In genomic region chr19:13098291-13099072, GRCh38 we compare ENCODE assay signal across 8 cellular contexts. TPM values are rescaled to one million over a fixed set of nuclear protein-coding genes. Genes with fewer than 3 reads are reported as not detected.
DNase-seq lines count a peak whose midpoint lies in the region; ATAC-seq and TF ChIP-seq lines count a peak whose summit lies in the region.

No MANE protein-coding gene starts in this region.

- no peak for ATAC-seq in activated CD4-positive, alpha-beta T cell treated with anti-CD3 and anti-CD28 coated beads for 36 hours
- no peak for ATAC-seq in GM21526 (IDR thresholded peaks at IDR 0.05; ENCODE audit: low FRiP score, unreplicated experiment)

- CTCF ChIA-PET in activated CD4-positive, alpha-beta T cell treated with anti-CD3 and anti-CD28 coated beads for 36 hours (lab: Charles Lee) = no interaction called here

- POLR2A ChIA-PET in activated CD4-positive, alpha-beta T cell treated with anti-CD3 and anti-CD28 coated beads for 36 hours (lab: Charles Lee) = no interaction called here

- peaks cover 0 to 9% (median 3%) of the 10 kb centered on the region in 3 donors for H3K36me3 ChIP-seq in skeletal muscle tissue (ENCODE audit: control insufficient read depth in 3 of 3, insufficient read depth in 3 of 3, low read length in 3 of 3)

- H3K4me1 ChIP-seq in skeletal muscle tissue (ENCODE audit: control insufficient read depth in 3 of 3, insufficient read depth in 3 of 3, low read length in 3 of 3) = peaks cover 26 to 34% (median 34%) of the 10 kb centered on the region in 3 donors

- peak overlapping the region; percentile 40 to 52 (median 46) for H3K4me3 ChIP-seq in skeletal muscle tissue (ENCODE audit: low read length in 3 of 3)

- intact Hi-C loops in activated CD4-positive, alpha-beta T cell treated with anti-CD3 and anti-CD28 coated beads for 36 hours (cut with DNase I, micrococcal nuclease) = loop anchor here in 1 of 2 experiments (1.0 to 5.0 kb wide), 4 partner anchors 54 to 264 kb away; partner anchors contain the start of genes KLF1 and RTBDN

- H3K4me3 Mint-ChIP-seq in activated CD4-positive, alpha-beta T cell treated with anti-CD3 and anti-CD28 coated beads for 36 hours = peak overlapping the region; percentile 65
- H3K4me3 Mint-ChIP-seq in activated T-cell treated with anti-CD3 and anti-CD28 coated beads, Interleukin-2, amount 50 U/mL, for 24 hours = peak overlapping the region; percentile 69
- peak overlapping the region; percentile 76 for H3K4me3 Mint-ChIP-seq in glutamatergic neuron (ENCODE audit: unreplicated experiment)

- H3K36me3 Mint-ChIP-seq in activated CD4-positive, alpha-beta T cell treated with anti-CD3 and anti-CD28 coated beads for 36 hours (ENCODE audit: low read depth) = peaks cover 5% of the 10 kb centered on the region
- H3K36me3 Mint-ChIP-seq in activated T-cell treated with anti-CD3 and anti-CD28 coated beads, Interleukin-2, amount 50 U/mL, for 24 hours (ENCODE audit: low read depth) = peaks cover 7% of the 10 kb centered on the region
- H3K36me3 Mint-ChIP-seq in glutamatergic neuron (ENCODE audit: unreplicated experiment) = no peaks in the 10 kb centered on the region

- no peaks in the 10 kb centered on the region for H3K9me3 ChIP-seq in skeletal muscle tissue (ENCODE audit: control insufficient read depth in 3 of 3, low read length in 3 of 3)

- peaks cover 32% of the 10 kb centered on the region for H3K27me3 Mint-ChIP-seq in activated CD4-positive, alpha-beta T cell treated with anti-CD3 and anti-CD28 coated beads for 36 hours
- peaks cover 42% of the 10 kb centered on the region for H3K27me3 Mint-ChIP-seq in activated T-cell treated with anti-CD3 and anti-CD28 coated beads, Interleukin-2, amount 50 U/mL, for 24 hours
- H3K27me3 Mint-ChIP-seq in glutamatergic neuron (ENCODE audit: unreplicated experiment) = peaks cover 11% of the 10 kb centered on the region

- peak; percentile 54 for DNase-seq in activated CD4-positive, alpha-beta T cell treated with anti-CD3 and anti-CD28 coated beads for 36 hours
- no peak for DNase-seq in activated CD4-positive, alpha-beta T cell treated with anti-CD3 and anti-CD28 coated beads, Interleukin-2, amount 50 U/mL, for 4 hours
- peak; percentile 59 for DNase-seq in activated T-cell treated with anti-CD3 and anti-CD28 coated beads, Interleukin-2, amount 50 U/mL, for 24 hours
- DNase-seq in glutamatergic neuron = no peak
- DNase-seq in mesenteric fat pad (ENCODE audit: low spot score) = no peak
- DNase-seq in T-helper 9 cell = no peak

- H3K9ac ChIP-seq in skeletal muscle tissue (ENCODE audit: low read depth in 1 of 3, low read length in 3 of 3) = no peak overlapping the region

- peaks cover 54% of the 10 kb centered on the region for H3K4me1 Mint-ChIP-seq in activated CD4-positive, alpha-beta T cell treated with anti-CD3 and anti-CD28 coated beads for 36 hours
- peaks cover 59% of the 10 kb centered on the region for H3K4me1 Mint-ChIP-seq in activated T-cell treated with anti-CD3 and anti-CD28 coated beads, Interleukin-2, amount 50 U/mL, for 24 hours (ENCODE audit: low read depth)
- peaks cover 7% of the 10 kb centered on the region for H3K4me1 Mint-ChIP-seq in glutamatergic neuron (ENCODE audit: low read depth, unreplicated experiment)

- no peaks in the 10 kb centered on the region for H3K27me3 ChIP-seq in skeletal muscle tissue (ENCODE audit: control insufficient read depth in 3 of 3, insufficient read depth in 3 of 3, low read length in 3 of 3)

- no peak for TF ChIP-seq CTCF in glutamatergic neuron (IDR thresholded peaks at IDR 0.05; ENCODE audit: partially characterized antibody, unreplicated experiment)

- no peaks in the 10 kb centered on the region for H3K9me3 Mint-ChIP-seq in activated CD4-positive, alpha-beta T cell treated with anti-CD3 and anti-CD28 coated beads for 36 hours (ENCODE audit: low read depth)
- peaks cover 3% of the 10 kb centered on the region for H3K9me3 Mint-ChIP-seq in activated T-cell treated with anti-CD3 and anti-CD28 coated beads, Interleukin-2, amount 50 U/mL, for 24 hours
- H3K9me3 Mint-ChIP-seq in glutamatergic neuron (ENCODE audit: unreplicated experiment) = peaks cover 3% of the 10 kb centered on the region

- H3K27ac Mint-ChIP-seq in activated CD4-positive, alpha-beta T cell treated with anti-CD3 and anti-CD28 coated beads for 36 hours = no peak overlapping the region
- peak overlapping the region; percentile 63 for H3K27ac Mint-ChIP-seq in activated T-cell treated with anti-CD3 and anti-CD28 coated beads, Interleukin-2, amount 50 U/mL, for 24 hours
- H3K27ac Mint-ChIP-seq in glutamatergic neuron (ENCODE audit: unreplicated experiment) = no peak overlapping the region

- peak overlapping the region; percentile 54 for H3K27ac ChIP-seq in skeletal muscle tissue (ENCODE audit: low read depth, low read length)

RNA-seq across cellular contexts. Expression of gene LYL1, which starts 4.2 kb away (rescaled TPM):
- total RNA-seq in activated CD4-positive, alpha-beta T cell treated with anti-CD3 and anti-CD28 coated beads for 36 hours = 1 to 10 TPM; 2.0 to 2.5 TPM
- 1.3 TPM for total RNA-seq in glutamatergic neuron (ENCODE audit: unreplicated experiment)
- 13.6 TPM for total RNA-seq in skeletal muscle tissue
- 11.5 TPM for total RNA-seq in mesenteric fat pad

RNA-seq across cellular contexts. Expression of gene TRMT1, which starts 18.1 kb away (rescaled TPM):
- 10 to 100 TPM; 73.0 to 96.1 TPM for total RNA-seq in activated CD4-positive, alpha-beta T cell treated with anti-CD3 and anti-CD28 coated beads for 36 hours
- total RNA-seq in glutamatergic neuron (ENCODE audit: unreplicated experiment) (29.2 TPM), skeletal muscle tissue (13.0 TPM), mesenteric fat pad (33.2 TPM)

RNA-seq across cellular contexts. Expression of gene NACC1, which starts 19.6 kb away (rescaled TPM):
- 10 to 100 TPM; 77.5 to 84.5 TPM for total RNA-seq in activated CD4-positive, alpha-beta T cell treated with anti-CD3 and anti-CD28 coated beads for 36 hours
- total RNA-seq in glutamatergic neuron (ENCODE audit: unreplicated experiment) (68.6 TPM), skeletal muscle tissue (10.4 TPM), mesenteric fat pad (45.2 TPM)

RNA-seq across cellular contexts. Expression of gene STX10, which starts 51.7 kb away (rescaled TPM):
- 10 to 100 TPM; 64.8 to 71.4 TPM for total RNA-seq in activated CD4-positive, alpha-beta T cell treated with anti-CD3 and anti-CD28 coated beads for 36 hours
- total RNA-seq in glutamatergic neuron (ENCODE audit: unreplicated experiment) = 17.2 TPM
- total RNA-seq in skeletal muscle tissue = 24.5 TPM
- total RNA-seq in mesenteric fat pad = 45.4 TPM

RNA-seq across cellular contexts. Expression of gene IER2, which starts 51.7 kb away (rescaled TPM):
- 100 to 1,000 TPM; 109 to 118 TPM for total RNA-seq in activated CD4-positive, alpha-beta T cell treated with anti-CD3 and anti-CD28 coated beads for 36 hours
- total RNA-seq in glutamatergic neuron (ENCODE audit: unreplicated experiment) (109 TPM), skeletal muscle tissue (23.5 TPM), mesenteric fat pad (229 TPM)

Comparison
In these comparisons a context has a peak if more than half of its experiments do, and no peak if none do; other contexts are left out.
1. DNase-seq: peak in activated CD4-positive, alpha-beta T cell treated with anti-CD3 and anti-CD28 coated beads for 36 hours (single experiment) and activated T-cell treated with anti-CD3 and anti-CD28 coated beads, Interleukin-2, amount 50 U/mL, for 24 hours (single experiment); none in activated CD4-positive, alpha-beta T cell treated with anti-CD3 and anti-CD28 coated beads, Interleukin-2, amount 50 U/mL, for 4 hours (0 of 2), glutamatergic neuron (single experiment), mesenteric fat pad (single experiment) and T-helper 9 cell (single experiment).
2. Peak in every context shown above with its lines, with median percentiles within 50 percentile points of each other: H3K4me3 Mint-ChIP-seq.